14 cellular contexts compared by ENCODE assay signal in the genomic region with DNA sequence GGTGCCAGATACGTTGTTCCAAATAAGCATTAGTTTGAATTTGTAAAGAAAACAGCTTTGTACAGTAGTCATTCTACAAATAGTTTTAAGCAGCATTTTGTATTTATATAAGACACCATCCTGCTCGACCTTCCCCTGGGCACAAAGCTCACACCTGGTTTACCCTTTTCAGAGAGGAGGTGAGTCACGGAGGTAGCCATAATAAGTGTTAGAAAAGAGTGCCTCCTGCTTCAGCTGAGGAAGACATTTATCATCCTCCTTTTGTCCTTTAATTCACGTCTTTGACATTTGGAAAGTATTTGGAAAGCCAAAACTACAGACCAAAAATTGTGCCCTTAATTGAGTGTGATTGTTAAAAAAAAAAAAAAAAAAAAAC. TPM values are rescaled to one million over a fixed set of nuclear protein-coding genes. Genes with fewer than 3 reads are reported as not detected.
DNase-seq lines count a peak whose midpoint lies in the region; ATAC-seq and TF ChIP-seq lines count a peak whose summit lies in the region.
"Had no signal": no experiment of that assay in that cellular context is flagged by ENCODE, and none has a peak within 500 bp of the region (broad histone marks: within the 10 kb centered on the region; RNA-seq: fewer than 3 reads in every experiment).

No MANE protein-coding gene starts in this region.

- no peak overlapping the region for H3K4me3 ChIP-seq in ACC112 (ENCODE audit: low read depth, low read length)
- H3K4me3 ChIP-seq: GM12878, SJCRH30 had no signal

- ATAC-seq in activated T-helper 17 cell treated with anti-CD3 and anti-CD28 coated beads, Interleukin-2, amount 50 U/mL, for 72 hours (replicated peaks), result no peak
- ATAC-seq: effector memory CD8-positive, alpha-beta T cell; GM12878 had no signal

- H3K36me3 ChIP-seq in ACC112 (ENCODE audit: insufficient read depth, low read length), result peaks cover 11% of the 10 kb centered on the region; the same call in 1 of the 2 replicates
- H3K36me3 ChIP-seq: SJCRH30 had no signal

- H3K27me3 Mint-ChIP-seq in HFFc6 (ENCODE audit: insufficient read depth) (no peaks in the 10 kb centered on the region), brain (no peaks in the 10 kb centered on the region), mesothelial cell of epicardium (ENCODE audit: low read depth) (no peaks in the 10 kb centered on the region)
- no peaks in the 10 kb centered on the region for H3K27me3 Mint-ChIP-seq in activated T-helper 17 cell treated with anti-CD3 and anti-CD28 coated beads, Interleukin-2, amount 50 U/mL, for 72 hours
- H3K27me3 Mint-ChIP-seq: activated CD4-positive, alpha-beta T cell treated with anti-CD3 and anti-CD28 coated beads, Interleukin-2, amount 10 ng/mL, durations not matched to agents 24 days and 14 days; effector memory CD8-positive, alpha-beta T cell; IgD-negative memory B cell had no signal

- peaks cover 5% of the 10 kb centered on the region; the same call in 1 of the 2 replicates for H3K36me3 Mint-ChIP-seq in HFFc6 (ENCODE audit: low read depth)
- peaks cover 52% of the 10 kb centered on the region for H3K36me3 Mint-ChIP-seq in brain
- H3K36me3 Mint-ChIP-seq in mesothelial cell of epicardium, result peaks cover 7% of the 10 kb centered on the region
- H3K36me3 Mint-ChIP-seq in activated T-helper 17 cell treated with anti-CD3 and anti-CD28 coated beads, Interleukin-2, amount 50 U/mL, for 72 hours (ENCODE audit: low read depth), result peaks cover 43% of the 10 kb centered on the region

- H3K27ac Mint-ChIP-seq in HFFc6 (peak overlapping the region; percentile 87), brain (peak overlapping the region in 4 of 5 experiments; percentile 64 to 96 (median 84)), mesothelial cell of epicardium (peak overlapping the region; percentile 83)
- no peak overlapping the region for H3K27ac Mint-ChIP-seq in activated T-helper 17 cell treated with anti-CD3 and anti-CD28 coated beads, Interleukin-2, amount 50 U/mL, for 72 hours
- H3K27ac Mint-ChIP-seq: activated CD4-positive, alpha-beta T cell treated with anti-CD3 and anti-CD28 coated beads, Interleukin-2, amount 10 ng/mL, durations not matched to agents 24 days and 14 days; activated naive CD4-positive, alpha-beta T cell treated with anti-CD3 and anti-CD28 coated beads, Interleukin-2, amount 50 U/mL, for 72 hours; IgD-negative memory B cell had no signal

- H3K4me3 Mint-ChIP-seq in HFFc6 (peak overlapping the region; percentile 54), brain (peak overlapping the region in 3 of 5 experiments; percentile 67 to 79 (median 68)), mesothelial cell of epicardium (no peak overlapping the region)
- no peak overlapping the region for H3K4me3 Mint-ChIP-seq in activated T-helper 17 cell treated with anti-CD3 and anti-CD28 coated beads, Interleukin-2, amount 50 U/mL, for 72 hours
- H3K4me3 Mint-ChIP-seq: activated CD4-positive, alpha-beta T cell treated with anti-CD3 and anti-CD28 coated beads, Interleukin-2, amount 10 ng/mL, durations not matched to agents 24 days and 14 days; effector memory CD8-positive, alpha-beta T cell had no signal

- peak overlapping the region; percentile 35 for H3K27ac ChIP-seq in ACC112 (ENCODE audit: low read depth, low read length)
- H3K27ac ChIP-seq: SJCRH30 had no signal

- H3K9me3 Mint-ChIP-seq in HFFc6 (no peaks in the 10 kb centered on the region), brain (peaks cover 0 to 3% (median 0%) of the 10 kb centered on the region in 5 experiments), mesothelial cell of epicardium (no peaks in the 10 kb centered on the region)
- H3K9me3 Mint-ChIP-seq in activated T-helper 17 cell treated with anti-CD3 and anti-CD28 coated beads, Interleukin-2, amount 50 U/mL, for 72 hours, result no peaks in the 10 kb centered on the region
- H3K9me3 Mint-ChIP-seq: activated CD4-positive, alpha-beta T cell treated with anti-CD3 and anti-CD28 coated beads, Interleukin-2, amount 10 ng/mL, durations not matched to agents 24 days and 14 days; effector memory CD8-positive, alpha-beta T cell; IgD-negative memory B cell had no signal

- TF ChIP-seq CTCF in HFFc6 (IDR thresholded peaks at IDR 0.05) (no peak), brain (conservative IDR thresholded peaks at IDR 0.05) (no peak), mesothelial cell of epicardium (IDR thresholded peaks at IDR 0.05; ENCODE audit: unreplicated experiment) (no peak)

- peaks cover 96% of the 10 kb centered on the region for H3K79me2 ChIP-seq in ACC112 (ENCODE audit: control insufficient read depth, insufficient read depth, low read length, unreplicated experiment)

- peaks cover 45% of the 10 kb centered on the region for H3K4me1 ChIP-seq in ACC112 (ENCODE audit: control insufficient read depth, insufficient read depth, low read length, unreplicated experiment)
- H3K4me1 ChIP-seq: SJCRH30 had no signal

- DNase-seq in HFFc6 (no peak), mesothelial cell of epicardium (ENCODE audit: low spot score in 2 of 2, unreplicated experiment in 2 of 2) (no peak), SIG-M5 treated with dmso at 0.1 percent for 504 hours (lab: John Stamatoyannopoulos, UW; ENCODE audit: unreplicated experiment) (no peak), SHP77 treated with DMSO at 0.1 percent for 48 hours (lab: John Stamatoyannopoulos, UW) (no peak), UCSD-AML1 (lab: John Stamatoyannopoulos, UW; ENCODE audit: unreplicated experiment) (no peak)
- DNase-seq: activated CD4-positive, alpha-beta T cell treated with anti-CD3 and anti-CD28 coated beads, Interleukin-2, amount 10 ng/mL, durations not matched to agents 24 days and 14 days; effector memory CD8-positive, alpha-beta T cell had no signal

- H3K4me1 Mint-ChIP-seq in HFFc6 (ENCODE audit: low read depth), result peaks cover 58% of the 10 kb centered on the region
- H3K4me1 Mint-ChIP-seq in brain, result peaks cover 85% of the 10 kb centered on the region
- peaks cover 26% of the 10 kb centered on the region for H3K4me1 Mint-ChIP-seq in mesothelial cell of epicardium
- peaks cover 48% of the 10 kb centered on the region for H3K4me1 Mint-ChIP-seq in activated T-helper 17 cell treated with anti-CD3 and anti-CD28 coated beads, Interleukin-2, amount 50 U/mL, for 72 hours

- no peaks in the 10 kb centered on the region for H3K27me3 ChIP-seq in ACC112 (ENCODE audit: insufficient read depth, low read length)
- H3K27me3 ChIP-seq: SJCRH30 had no signal

- no peak overlapping the region for H2AFZ ChIP-seq in ACC112 (ENCODE audit: low read length, unreplicated experiment)

RNA-seq across cellular contexts. Expression of gene RAB12, which starts 6.8 kb away (rescaled TPM):
- 10 to 100 TPM; 34.1 to 38.0 (median 36.4) TPM for total RNA-seq in HFFc6 (2021; fragmentation: NEBNext Ultra II Directional; extraction: Animal tissue kit (Norgen Biotek cat#: 25700))
- 15.1 TPM for polyA plus RNA-seq in brain (ENCODE audit: insufficient read depth, low read depth, low replicate concordance)
- total RNA-seq in mesothelial cell of epicardium, result 31.7 to 33.2 TPM (median 33.0 TPM) in 3 replicates
- 10 to 100 TPM; 10.2 to 11.9 TPM for total RNA-seq in activated T-helper 17 cell treated with anti-CD3 and anti-CD28 coated beads, Interleukin-2, amount 50 U/mL, for 72 hours

Comparison
In these comparisons a context has a peak if more than half of its experiments do, and no peak if none do; other contexts are left out.
1. H3K4me3 Mint-ChIP-seq: peak in HFFc6 (single experiment) and brain (3 of 5); none in mesothelial cell of epicardium (single experiment) and activated T-helper 17 cell treated with anti-CD3 and anti-CD28 coated beads, Interleukin-2, amount 50 U/mL, for 72 hours (single experiment).